8 cellular contexts compared by ENCODE assay signal in genomic region chr4:124275-125081, GRCh38. TPM values are rescaled to one million over a fixed set of nuclear protein-coding genes. Genes with fewer than 3 reads are reported as not detected.
A peak's percentile ranks its signal among the peaks of the same experiment; 100 is the strongest.
DNase-seq lines count a peak whose midpoint lies in the region; ATAC-seq and TF ChIP-seq lines count a peak whose summit lies in the region.

Gene ZNF718 (plus strand): TSS chr4:124501. CDS start chr4:124671, 170 bp downstream.

- H3K4me1 Mint-ChIP-seq in CD4-positive, alpha-beta T cell (ENCODE audit: low read depth): peaks cover 57% of the 10 kb centered on the region

- peak within 1 kb of the TSS; percentile 99 for H3K4me3 Mint-ChIP-seq in CD4-positive, alpha-beta T cell

- H3K27me3 ChIP-seq in CD4-positive, alpha-beta T cell (ENCODE audit: control insufficient read depth, insufficient read depth, low read length): no peaks in the 10 kb centered on the region
- no peaks in the 10 kb centered on the region for H3K27me3 ChIP-seq in HL-60 (ENCODE audit: insufficient read depth, poor library complexity, severe bottlenecking)
- no peaks in the 10 kb centered on the region for H3K27me3 ChIP-seq in NT2/D1 (ENCODE audit: insufficient read depth, insufficient read length)
- no peaks in the 10 kb centered on the region for H3K27me3 ChIP-seq in mononuclear cell (ENCODE audit: insufficient read depth, low read length)

- no peak for TF ChIP-seq CTCF in CD4-positive, alpha-beta T cell (IDR thresholded peaks at IDR 0.05)
- no peak for TF ChIP-seq CTCF in HL-60 (IDR thresholded peaks at IDR 0.05; ENCODE audit: insufficient read depth, low read length)

- peak within 1 kb of the TSS; percentile 79 for H3K27ac ChIP-seq in CD4-positive, alpha-beta T cell (ENCODE audit: low read depth, low read length)
- peak within 1 kb of the TSS; percentile 95 for H3K27ac ChIP-seq in HL-60 (replicated peaks)

- peaks cover 27% of the 10 kb centered on the region for H3K9me3 Mint-ChIP-seq in CD4-positive, alpha-beta T cell

- POLR2A ChIA-PET in CD4-positive, alpha-beta T cell (lab: Charles Lee): interaction anchor here (0.5 to 4.5 kb wide), 29 partner anchors 9 to 1124 kb away, joined by 3 to 86 read pairs (median 4); partner anchors contain the start of genes CTBP1, MYL5, ZNF141 and ZNF595

- no peaks in the 10 kb centered on the region for H3K27me3 Mint-ChIP-seq in CD4-positive, alpha-beta T cell

- peak within 1 kb of the TSS; percentile 100 for H3K9ac ChIP-seq in NT2/D1 (ENCODE audit: insufficient read length, low read depth)

- no peaks in the 10 kb centered on the region for H3K4me1 ChIP-seq in NT2/D1 (ENCODE audit: insufficient read depth, insufficient read length)
- H3K4me1 ChIP-seq in mononuclear cell (ENCODE audit: insufficient read depth, low read length): peaks cover 36% of the 10 kb centered on the region

- peak within 1 kb of the TSS; percentile 98 for H3K27ac Mint-ChIP-seq in CD4-positive, alpha-beta T cell

- DNase-seq in CD4-positive, alpha-beta T cell: peak; percentile 77 to 94 (median 84)
- peak; percentile 96 to 97 for DNase-seq in HL-60 (ENCODE audit: low read depth in 1 of 2, low spot score in 1 of 2)
- peak; percentile 97 for DNase-seq in NT2/D1 (ENCODE audit: low read depth, low spot score)
- peak; percentile 92 for DNase-seq in activated T-cell treated with anti-CD3 and anti-CD28 coated beads for 24 hours (ENCODE audit: low read depth)
- peak; percentile 97 for DNase-seq in epidermal melanocyte (ENCODE audit: insufficient read length, low spot score)
- peak; percentile 76 to 85 for DNase-seq in stimulated activated CD8-positive, alpha-beta memory T cell treated with anti-CD3 and anti-CD28 coated beads, Interleukin-2, amount 100 ng/mL, for 48 hours (ENCODE audit: low read depth in 2 of 2)

- peak; percentile 94 for ATAC-seq in CD4-positive, alpha-beta T cell (ENCODE audit: poor library complexity)
- peak; percentile 93 for ATAC-seq in GM19438 (IDR thresholded peaks at IDR 0.05; ENCODE audit: low read depth, unreplicated experiment)

- H3K4me3 ChIP-seq in HL-60 (replicated peaks; ENCODE audit: insufficient read depth, low read length) (peak within 1 kb of the TSS; percentile 69), NT2/D1 (ENCODE audit: insufficient read length, low read depth) (peak within 1 kb of the TSS; percentile 98), mononuclear cell (ENCODE audit: low read length) (peak within 1 kb of the TSS; percentile 72)

- H3K9me3 ChIP-seq in CD4-positive, alpha-beta T cell (ENCODE audit: control insufficient read depth, low read length): peaks cover 55% of the 10 kb centered on the region
- peaks cover 9% of the 10 kb centered on the region; the same call in 1 of the 2 replicates for H3K9me3 ChIP-seq in NT2/D1 (ENCODE audit: insufficient read depth, low read length)
- peaks cover 10% of the 10 kb centered on the region for H3K9me3 ChIP-seq in mononuclear cell (ENCODE audit: low read depth, low read length)

- H3K36me3 ChIP-seq in NT2/D1 (ENCODE audit: insufficient read depth, insufficient read length, low read length): peaks cover 19% of the 10 kb centered on the region

- CTCF ChIA-PET in CD4-positive, alpha-beta T cell (lab: Charles Lee): interaction anchor here (0.9 kb wide), 1 partner anchor 95 kb away, joined by 3 read pairs; no protein-coding TSS in a partner anchor

- peaks cover 82% of the 10 kb centered on the region for H3K36me3 Mint-ChIP-seq in CD4-positive, alpha-beta T cell (ENCODE audit: low read depth)

- intact Hi-C loops in CD4-positive, alpha-beta T cell (cut with DNase I, micrococcal nuclease): loop anchor here (2.0 to 5.0 kb wide), 2 partner anchors 118 to 213 kb away; partner anchors contain the start of gene ZNF141 (in 1 of the 2)

RNA-seq across cellular contexts. Expression of gene ZNF718, which starts in this region (rescaled TPM):
- 1 to 10 TPM; 6.3 to 7.4 TPM for total RNA-seq in CD4-positive, alpha-beta T cell
- 5.5 TPM for total RNA-seq in mononuclear cell

Comparison
In these comparisons a context has a peak if more than half of its experiments do, and no peak if none do; other contexts are left out.
1. Peak in every context shown above with its lines: DNase-seq, ATAC-seq, H3K4me3 ChIP-seq and H3K27ac ChIP-seq.